8 cellular contexts compared by ENCODE assay signal in genomic region chr16:53865492-53865863, GRCh38.
DNase-seq lines count a peak whose midpoint lies in the region; ATAC-seq and TF ChIP-seq lines count a peak whose summit lies in the region.

No MANE protein-coding gene starts in this region.

- H3K4me1 ChIP-seq in PC-9 (replicated peaks; ENCODE audit: insufficient read depth) (peaks cover 35% of the 10 kb centered on the region), foreskin keratinocyte (peaks cover 18% of the 10 kb centered on the region), ovary (ENCODE audit: insufficient read depth) (no peaks in the 10 kb centered on the region)

- TF ChIP-seq CTCF in AG10803 (conservative IDR thresholded peaks at IDR 0.05; ENCODE audit: low read length) (no peak), PC-9 (conservative IDR thresholded peaks at IDR 0.05) (no peak), foreskin keratinocyte (conservative IDR thresholded peaks at IDR 0.05) (no peak), ovary (IDR thresholded peaks at IDR 0.05) (no peak)

- H3K9me3 ChIP-seq in PC-9 (ENCODE audit: insufficient read depth, low read depth) (no peaks in the 10 kb centered on the region), ovary (no peaks in the 10 kb centered on the region)

- H3K4me2 ChIP-seq in PC-9: peak overlapping the region; percentile 52

- peaks cover 8% of the 10 kb centered on the region for H3K36me3 Mint-ChIP-seq in stimulated activated effector memory CD8-positive, alpha-beta T cell treated with anti-CD3 and anti-CD28 coated beads, Interleukin-12 subunit alpha, Interleukin-12 subunit beta, amount 100 ng/mL, for 72 hours

- no TSS peak for BruUV-seq in PC-9 (replicated peaks; lab: Mats Ljungman, UMichigan)

- intact Hi-C loops in PC-9 (cut with micrococcal nuclease; ENCODE audit: unreplicated experiment) (loop anchor here (10.0 kb wide), 1 partner anchor 81 kb away; no protein-coding TSS in a partner anchor), ovary (cut with DNase I) (no loop called here)

- peaks cover 2% of the 10 kb centered on the region for H3K9me3 Mint-ChIP-seq in stimulated activated effector memory CD8-positive, alpha-beta T cell treated with anti-CD3 and anti-CD28 coated beads, Interleukin-12 subunit alpha, Interleukin-12 subunit beta, amount 100 ng/mL, for 72 hours

- DNase-seq in AG10803 (ENCODE audit: low read depth) (peak; percentile 29), PC-9 (peak in 1 of 2 experiments; percentile 44), foreskin keratinocyte (peak; percentile 74 to 84), NCI-H1694 (lab: John Stamatoyannopoulos, UW) (no peak), ovary (no peak), NCI-H1436 (lab: John Stamatoyannopoulos, UW) (no peak)
- no peak for DNase-seq in stimulated activated effector memory CD8-positive, alpha-beta T cell treated with anti-CD3 and anti-CD28 coated beads, Interleukin-12 subunit alpha, Interleukin-12 subunit beta, amount 100 ng/mL, for 72 hours (ENCODE audit: low spot score in 2 of 2)

- no peaks in the 10 kb centered on the region for H4K20me1 ChIP-seq in PC-9 (ENCODE audit: insufficient read depth)

- POLR2A ChIA-PET in PC-9 (lab: Charles Lee; ENCODE audit: unreplicated experiment): no interaction called here

- no peak overlapping the region for H2AFZ ChIP-seq in PC-9

- peak; percentile 81 for ATAC-seq in GM21447 (IDR thresholded peaks at IDR 0.05; ENCODE audit: unreplicated experiment)
- ATAC-seq in foreskin keratinocyte: peak; percentile 96
- peak; percentile 91 for ATAC-seq in stimulated activated effector memory CD8-positive, alpha-beta T cell treated with anti-CD3 and anti-CD28 coated beads, Interleukin-12 subunit alpha, Interleukin-12 subunit beta, amount 100 ng/mL, for 72 hours

- H3K4me1 Mint-ChIP-seq in stimulated activated effector memory CD8-positive, alpha-beta T cell treated with anti-CD3 and anti-CD28 coated beads, Interleukin-12 subunit alpha, Interleukin-12 subunit beta, amount 100 ng/mL, for 72 hours: peaks cover 13% of the 10 kb centered on the region

- CTCF ChIA-PET in PC-9 (lab: Charles Lee): no interaction called here

- H3K27me3 ChIP-seq in PC-9 (ENCODE audit: insufficient read depth, low read depth) (no peaks in the 10 kb centered on the region), foreskin keratinocyte (no peaks in the 10 kb centered on the region), ovary (no peaks in the 10 kb centered on the region)

- H3K27ac ChIP-seq in PC-9: peak overlapping the region; percentile 86
- peak overlapping the region; percentile 88 for H3K27ac ChIP-seq in foreskin keratinocyte
- no peak overlapping the region for H3K27ac ChIP-seq in ovary

- peak overlapping the region; percentile 7 for H3K4me3 Mint-ChIP-seq in stimulated activated effector memory CD8-positive, alpha-beta T cell treated with anti-CD3 and anti-CD28 coated beads, Interleukin-12 subunit alpha, Interleukin-12 subunit beta, amount 100 ng/mL, for 72 hours

- peaks cover 26% of the 10 kb centered on the region for H3F3A ChIP-seq in PC-9 (ENCODE audit: insufficient read depth, low read depth)

- H3K27ac Mint-ChIP-seq in stimulated activated effector memory CD8-positive, alpha-beta T cell treated with anti-CD3 and anti-CD28 coated beads, Interleukin-12 subunit alpha, Interleukin-12 subunit beta, amount 100 ng/mL, for 72 hours: peak overlapping the region; percentile 69

- no peaks in the 10 kb centered on the region for H3K79me2 ChIP-seq in PC-9 (ENCODE audit: low read depth)

- no peak for TF ChIP-seq EP300 in ovary (IDR thresholded peaks at IDR 0.05)

- TF ChIP-seq POLR2A in ovary (IDR thresholded peaks at IDR 0.05): no peak

- H3K4me3 ChIP-seq in AG10803 (ENCODE audit: low read length): no peak overlapping the region
- H3K4me3 ChIP-seq in PC-9: no peak overlapping the region
- H3K4me3 ChIP-seq in ovary: no peak overlapping the region

- H3K36me3 ChIP-seq in PC-9 (ENCODE audit: low read depth) (no peaks in the 10 kb centered on the region), ovary (no peaks in the 10 kb centered on the region)

- no peaks in the 10 kb centered on the region for H3K9me2 ChIP-seq in PC-9 (ENCODE audit: insufficient read depth)

- 5 to 7% (median 6%) methylated on average over 1 of the region's 1 CpG for WGBS in ovary, 3 donors

Comparison
In these comparisons a context has a peak if more than half of its experiments do, and no peak if none do; other contexts are left out.
1. DNase-seq: peak in AG10803 (single experiment) and foreskin keratinocyte (2 of 2); none in stimulated activated effector memory CD8-positive, alpha-beta T cell treated with anti-CD3 and anti-CD28 coated beads, Interleukin-12 subunit alpha, Interleukin-12 subunit beta, amount 100 ng/mL, for 72 hours (0 of 2), NCI-H1694 (single experiment), ovary (0 of 5) and NCI-H1436 (single experiment).
2. H3K27ac ChIP-seq: peak in PC-9 (single experiment) and foreskin keratinocyte (single experiment); none in ovary (0 of 2).
3. Peak in every context shown above with its lines, with median percentiles within 50 percentile points of each other: ATAC-seq.